ENCODE assay signal across 1 cellular context in genomic region chr1:161115132-161115711, GRCh38.
TF ChIP-seq lines count a peak whose summit lies in the region.

No MANE protein-coding gene starts in this region.

TF ChIP-seq in WTC11, 78 proteins besides CTCF, POLR2A, EP300 and RAD21 (continued from another document):
- TF ChIP-seq PRDM15 (CRISPR knock-in tag; IDR thresholded peaks at IDR 0.05) = no peak
- no peak for TF ChIP-seq ZBTB21 (CRISPR knock-in tag; IDR thresholded peaks at IDR 0.05; ENCODE audit: borderline replicate concordance)
